In genomic region chr2:209579236-209579749, GRCh38 we compare ENCODE assay signal across 8 cellular contexts.
DNase-seq lines count a peak whose midpoint lies in the region; ATAC-seq and TF ChIP-seq lines count a peak whose summit lies in the region.

No MANE protein-coding gene starts in this region.

- no peaks in the 10 kb centered on the region for H3K4me1 ChIP-seq in CD8-positive, alpha-beta T cell (ENCODE audit: insufficient read depth, low read length)
- peaks cover 0 to 4% of the 10 kb centered on the region in 2 donors for H3K4me1 ChIP-seq in lung (ENCODE audit: control insufficient read depth in 2 of 2, insufficient read depth in 2 of 2, low read length in 2 of 2)

- no peaks in the 10 kb centered on the region for H3K36me3 Mint-ChIP-seq in CD8-positive, alpha-beta T cell

- intact Hi-C loops in CD8-positive, alpha-beta T cell (cut with DNase I, micrococcal nuclease): no loop called here

- H3K9me3 Mint-ChIP-seq in CD8-positive, alpha-beta T cell: no peaks in the 10 kb centered on the region

- ATAC-seq in CD8-positive, alpha-beta T cell: no peak
- ATAC-seq in lung (ENCODE audit: insufficient read depth, low FRiP score) (no peak), GM18520 (IDR thresholded peaks at IDR 0.05; ENCODE audit: unreplicated experiment) (no peak)

- 38 to 44% methylated on average over 17 of the region's 17 CpGs for WGBS in lung, 2 donors

- no peaks in the 10 kb centered on the region for H3K27me3 ChIP-seq in CD8-positive, alpha-beta T cell (ENCODE audit: insufficient read depth, low read length)
- H3K27me3 ChIP-seq in lung (ENCODE audit: control insufficient read depth, insufficient read depth): no peaks in the 10 kb centered on the region

- no peak overlapping the region for H3K27ac ChIP-seq in CD8-positive, alpha-beta T cell (ENCODE audit: low read depth, low read length)
- peak overlapping the region in 1 of 2 donors; percentile 19 for H3K27ac ChIP-seq in lung (ENCODE audit: low read depth in 1 of 2, low read length in 1 of 2)

- H3K4me1 Mint-ChIP-seq in CD8-positive, alpha-beta T cell (ENCODE audit: low read depth): peaks cover 2% of the 10 kb centered on the region

- in situ Hi-C loops in astrocyte of the cerebellum (cut with HindIII; ENCODE audit: low sequenced_read_pairs): no loop called here

- no peak overlapping the region for H3K4me3 ChIP-seq in CD8-positive, alpha-beta T cell (ENCODE audit: low read depth, low read length)
- peak overlapping the region; percentile 46 for H3K4me3 ChIP-seq in astrocyte of the cerebellum (ENCODE audit: low read depth, low read length)
- peak overlapping the region; percentile 13 for H3K4me3 ChIP-seq in lung

- no peaks in the 10 kb centered on the region for H3K36me3 ChIP-seq in CD8-positive, alpha-beta T cell (ENCODE audit: insufficient read depth, low read length)
- H3K36me3 ChIP-seq in lung (ENCODE audit: control insufficient read depth in 2 of 2, insufficient read depth in 2 of 2, low read length in 2 of 2): no peaks in the 10 kb centered on the region

- H3K27ac Mint-ChIP-seq in CD8-positive, alpha-beta T cell: no peak overlapping the region

- POLR2A ChIA-PET in CD8-positive, alpha-beta T cell (lab: Charles Lee): no interaction called here

- peak overlapping the region; percentile 6 for H3K4me3 Mint-ChIP-seq in CD8-positive, alpha-beta T cell

- peaks cover 3% of the 10 kb centered on the region for H3K27me3 Mint-ChIP-seq in CD8-positive, alpha-beta T cell (ENCODE audit: low read depth)

- CTCF ChIA-PET in CD8-positive, alpha-beta T cell (lab: Charles Lee): no interaction called here

- peak in 1 of 7 experiments; percentile 19 for DNase-seq in CD8-positive, alpha-beta T cell
- DNase-seq in NCI-H1417 treated with DMSO at 0.1 percent for 48 hours (lab: John Stamatoyannopoulos, UW) (peak; percentile 57), astrocyte of the cerebellum (ENCODE audit: low read depth) (peak; percentile 1), lung (ENCODE audit: low spot score) (no peak), ureter (ENCODE audit: low spot score) (no peak), NCI-H1930 (lab: John Stamatoyannopoulos, UW) (no peak), NK-92 (lab: John Stamatoyannopoulos, UW; ENCODE audit: unreplicated experiment) (no peak)

- no peak for TF ChIP-seq CTCF in CD8-positive, alpha-beta T cell (IDR thresholded peaks at IDR 0.05)
- no peak for TF ChIP-seq CTCF in astrocyte of the cerebellum (IDR thresholded peaks at IDR 0.05; ENCODE audit: low read depth, low read length, missing control alignments)
- no peak for TF ChIP-seq CTCF in lung (IDR thresholded peaks at IDR 0.05; ENCODE audit: control extremely low read depth, extremely low read depth)

- no peaks in the 10 kb centered on the region for H3K9me3 ChIP-seq in CD8-positive, alpha-beta T cell (ENCODE audit: low read length)
- H3K9me3 ChIP-seq in lung (ENCODE audit: control insufficient read depth in 2 of 2, insufficient read depth in 1 of 2, low read length in 1 of 2): no peaks in the 10 kb centered on the region

Comparison
In these comparisons a context has a peak if more than half of its experiments do, and no peak if none do; other contexts are left out.
1. DNase-seq: peak in NCI-H1417 treated with DMSO at 0.1 percent for 48 hours (single experiment) and astrocyte of the cerebellum (single experiment); none in lung (single experiment), ureter (single experiment), NCI-H1930 (0 of 2) and NK-92 (single experiment).